8 cellular contexts compared by ENCODE assay signal in the genomic region with DNA sequence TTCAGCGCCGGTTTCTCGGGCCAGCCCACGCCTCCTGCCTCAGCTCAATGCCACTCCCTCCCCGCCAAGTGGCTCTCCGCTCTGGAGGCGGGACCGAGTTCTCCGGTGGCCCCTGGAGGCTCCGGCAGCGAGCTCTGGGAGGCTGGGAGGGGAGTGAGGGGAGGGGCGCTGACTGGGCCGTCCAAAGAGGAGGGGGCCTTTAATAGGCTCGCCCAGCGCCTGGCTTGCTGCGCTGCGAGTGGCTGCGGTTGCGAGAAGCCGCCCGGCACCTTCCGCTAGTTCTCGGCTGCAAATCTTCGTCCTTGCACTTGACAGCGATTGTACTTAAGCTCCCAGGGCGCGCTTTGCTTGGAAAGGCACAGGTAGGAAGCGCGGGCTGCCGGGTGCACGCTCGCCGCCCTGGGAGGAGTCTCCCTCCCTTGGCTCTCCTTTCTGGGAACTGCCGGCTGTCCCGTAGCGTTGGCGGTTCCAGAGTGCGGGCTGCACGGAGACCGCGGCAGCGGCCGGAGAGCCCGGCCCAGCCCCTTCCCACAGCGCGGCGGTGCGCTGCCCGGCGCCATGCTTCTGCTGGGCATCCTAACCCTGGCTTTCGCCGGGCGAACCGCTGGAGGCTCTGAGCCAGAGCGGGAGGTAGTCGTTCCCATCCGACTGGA. TPM values are rescaled to one million over a fixed set of nuclear protein-coding genes. Genes with fewer than 3 reads are reported as not detected.
DNase-seq lines count a peak whose midpoint lies in the region; ATAC-seq, FAIRE-seq and TF ChIP-seq lines count a peak whose summit lies in the region.

A gene with protein sequence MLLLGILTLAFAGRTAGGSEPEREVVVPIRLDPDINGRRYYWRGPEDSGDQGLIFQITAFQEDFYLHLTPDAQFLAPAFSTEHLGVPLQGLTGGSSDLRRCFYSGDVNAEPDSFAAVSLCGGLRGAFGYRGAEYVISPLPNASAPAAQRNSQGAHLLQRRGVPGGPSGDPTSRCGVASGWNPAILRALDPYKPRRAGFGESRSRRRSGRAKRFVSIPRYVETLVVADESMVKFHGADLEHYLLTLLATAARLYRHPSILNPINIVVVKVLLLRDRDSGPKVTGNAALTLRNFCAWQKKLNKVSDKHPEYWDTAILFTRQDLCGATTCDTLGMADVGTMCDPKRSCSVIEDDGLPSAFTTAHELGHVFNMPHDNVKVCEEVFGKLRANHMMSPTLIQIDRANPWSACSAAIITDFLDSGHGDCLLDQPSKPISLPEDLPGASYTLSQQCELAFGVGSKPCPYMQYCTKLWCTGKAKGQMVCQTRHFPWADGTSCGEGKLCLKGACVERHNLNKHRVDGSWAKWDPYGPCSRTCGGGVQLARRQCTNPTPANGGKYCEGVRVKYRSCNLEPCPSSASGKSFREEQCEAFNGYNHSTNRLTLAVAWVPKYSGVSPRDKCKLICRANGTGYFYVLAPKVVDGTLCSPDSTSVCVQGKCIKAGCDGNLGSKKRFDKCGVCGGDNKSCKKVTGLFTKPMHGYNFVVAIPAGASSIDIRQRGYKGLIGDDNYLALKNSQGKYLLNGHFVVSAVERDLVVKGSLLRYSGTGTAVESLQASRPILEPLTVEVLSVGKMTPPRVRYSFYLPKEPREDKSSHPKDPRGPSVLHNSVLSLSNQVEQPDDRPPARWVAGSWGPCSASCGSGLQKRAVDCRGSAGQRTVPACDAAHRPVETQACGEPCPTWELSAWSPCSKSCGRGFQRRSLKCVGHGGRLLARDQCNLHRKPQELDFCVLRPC (plus strand): TSS at position 230 of the 653 bp plus-strand sequence. CDS start 329 bp downstream, at position 559.

- DNase-seq in Calu3 (peak; percentile 75), RCC 7860 (ENCODE audit: low spot score) (peak; percentile 57), kidney epithelial cell (ENCODE audit: low read depth) (no peak), T-helper 9 cell (no peak)
- no peak for DNase-seq in central memory CD8-positive, alpha-beta T cell (ENCODE audit: low spot score in 2 of 2)
- DNase-seq in stimulated activated CD4-positive, alpha-beta T cell treated with anti-CD3 and anti-CD28 coated beads, Interleukin-2, amount 100 ng/mL, for 48 hours, result peak; percentile 19 to 37

- intact Hi-C loops in Calu3 (cut with micrococcal nuclease; ENCODE audit: unreplicated experiment), result no loop called here

- no peaks in the 10 kb centered on the region for H3K36me3 ChIP-seq in kidney epithelial cell (ENCODE audit: control insufficient read depth, insufficient read depth, low read length)

- peaks cover 11% of the 10 kb centered on the region for H3K27me3 Mint-ChIP-seq in Calu3 (ENCODE audit: unreplicated experiment)
- H3K27me3 Mint-ChIP-seq in central memory CD8-positive, alpha-beta T cell, result peaks cover 60% of the 10 kb centered on the region

- H3K36me3 Mint-ChIP-seq in Calu3 (ENCODE audit: insufficient read depth, unreplicated experiment), result no peaks in the 10 kb centered on the region
- H3K36me3 Mint-ChIP-seq in central memory CD8-positive, alpha-beta T cell (ENCODE audit: insufficient read depth), result no peaks in the 10 kb centered on the region

- BruUV-seq in Calu3 (replicated peaks; lab: Mats Ljungman, UMichigan), result no TSS peak

- peaks cover 6% of the 10 kb centered on the region for H3K27me3 ChIP-seq in kidney epithelial cell (ENCODE audit: control insufficient read depth, insufficient read depth, low read length)

- CTCF ChIA-PET in Calu3 (lab: Charles Lee), result interaction anchor here (1.1 to 1.3 kb wide), 2 partner anchors 14 to 379 kb away, joined by 4 to 5 read pairs; no protein-coding TSS in a partner anchor

- H3K4me3 ChIP-seq in kidney epithelial cell (ENCODE audit: low read depth, low read length), result peak within 1 kb of the TSS; percentile 60

- TF ChIP-seq CTCF in Calu3 (IDR thresholded peaks at IDR 0.05; ENCODE audit: unreplicated experiment), result no peak
- no peak for TF ChIP-seq CTCF in kidney epithelial cell (IDR thresholded peaks at IDR 0.05; ENCODE audit: insufficient read depth, low read length, poor library complexity, severe bottlenecking)

- H3K4me3 Mint-ChIP-seq in Calu3 (ENCODE audit: low read depth, unreplicated experiment), result peak within 1 kb of the TSS; percentile 70
- peak within 1 kb of the TSS; percentile 62 for H3K4me3 Mint-ChIP-seq in central memory CD8-positive, alpha-beta T cell

- ATAC-seq in HG03520 (IDR thresholded peaks at IDR 0.05; ENCODE audit: unreplicated experiment) (peak; percentile 60), HG02610 (IDR thresholded peaks at IDR 0.05; ENCODE audit: unreplicated experiment) (no peak)
- ATAC-seq in central memory CD8-positive, alpha-beta T cell (replicated peaks; ENCODE audit: extremely low read depth, poor library complexity, severe bottlenecking), result peak; percentile 58

- H3K27ac Mint-ChIP-seq in Calu3 (ENCODE audit: unreplicated experiment), result no peak within 1 kb of the TSS
- H3K27ac Mint-ChIP-seq in central memory CD8-positive, alpha-beta T cell (ENCODE audit: low read depth), result no peak within 1 kb of the TSS

- H3K4me1 Mint-ChIP-seq in Calu3 (ENCODE audit: low read depth, unreplicated experiment), result no peaks in the 10 kb centered on the region
- peaks cover 5% of the 10 kb centered on the region for H3K4me1 Mint-ChIP-seq in central memory CD8-positive, alpha-beta T cell

- H3K9me3 Mint-ChIP-seq in Calu3 (ENCODE audit: low read depth, unreplicated experiment), result no peaks in the 10 kb centered on the region
- H3K9me3 Mint-ChIP-seq in central memory CD8-positive, alpha-beta T cell, result no peaks in the 10 kb centered on the region

- FAIRE-seq in RCC 7860 (lab: Jason Lieb, UNC), result no peak

RNA-seq across cellular contexts. Expression of the gene that starts here (rescaled TPM):
- total RNA-seq in Calu3 (2022) (0.47 and 0.83 TPM in 2 replicates), kidney epithelial cell (3.9 and 4.2 TPM in 2 replicates)

Comparison
In these comparisons a context has a peak if more than half of its experiments do, and no peak if none do; other contexts are left out.
1. Peak in DNase-seq in Calu3; RNA of the gene not detected or under 1 TPM.
2. DNase-seq: peak in RCC 7860 (single experiment) and stimulated activated CD4-positive, alpha-beta T cell treated with anti-CD3 and anti-CD28 coated beads, Interleukin-2, amount 100 ng/mL, for 48 hours (2 of 2); none in central memory CD8-positive, alpha-beta T cell (0 of 2), kidney epithelial cell (single experiment) and T-helper 9 cell (single experiment).